ENCODE assay signal across 8 cellular contexts in the genomic region with DNA sequence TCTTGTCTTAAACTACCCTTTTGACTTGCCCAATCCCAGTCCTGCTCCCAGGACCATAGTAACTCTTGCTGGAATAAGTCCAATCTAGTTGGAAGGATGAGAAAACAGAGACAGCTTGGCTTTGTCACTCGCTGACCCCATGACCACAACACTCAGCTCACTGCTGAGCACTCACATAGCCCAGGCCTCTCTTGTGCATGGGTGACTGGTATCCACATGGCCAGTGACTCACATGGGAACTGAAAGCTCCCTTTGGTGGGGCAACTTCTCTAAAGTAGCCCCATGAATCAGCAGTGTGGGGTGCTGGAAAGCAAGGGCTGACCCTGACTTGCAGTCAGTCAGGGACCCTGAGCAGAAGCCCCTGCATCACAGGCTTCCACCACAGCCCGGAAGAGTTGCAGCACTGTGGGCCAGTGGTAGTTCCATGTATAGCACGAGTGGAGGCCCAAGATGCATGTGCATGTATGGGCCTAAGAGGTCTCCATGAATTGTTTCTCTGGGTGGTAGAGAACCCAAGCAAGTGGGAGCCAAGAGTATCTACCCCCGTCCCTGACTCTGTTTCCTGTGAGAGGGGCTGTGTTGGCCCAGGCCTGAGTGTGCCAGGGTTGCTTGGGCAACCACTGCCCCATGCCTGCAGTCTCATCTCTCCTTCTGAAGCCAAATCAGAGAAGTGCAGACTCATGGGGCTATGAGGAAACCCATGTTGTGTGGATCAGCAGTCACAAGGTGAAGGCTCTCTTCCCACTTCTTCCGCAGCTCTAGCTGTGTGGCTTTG.
DNase-seq lines count a peak whose midpoint lies in the region; ATAC-seq and TF ChIP-seq lines count a peak whose summit lies in the region.

No MANE protein-coding gene starts in this region.

- intact Hi-C loops in psoas muscle (cut with DNase I) = loop anchor here in 1 of 2 donors (10.0 kb wide), 1 partner anchor 325 kb away; no protein-coding TSS in a partner anchor

- H3K4me1 ChIP-seq in psoas muscle = peaks cover 3% of the 10 kb centered on the region

- WGBS in psoas muscle, 3 donors = 88 to 92% (median 92%) methylated on average over 5 of the region's 5 CpGs

- TF ChIP-seq CTCF in GM06990 (IDR thresholded peaks at IDR 0.05; ENCODE audit: insufficient read depth, low read length, poor library complexity, severe bottlenecking) = no peak
- TF ChIP-seq CTCF in fibroblast of mammary gland (conservative IDR thresholded peaks at IDR 0.05; ENCODE audit: control insufficient read depth, insufficient read depth, low read depth, low read length) = no peak
- no peak for TF ChIP-seq CTCF in psoas muscle (IDR thresholded peaks at IDR 0.05)

- DNase-seq in GM06990 (ENCODE audit: extremely low read depth, insufficient read length) (peak; percentile 55), HCEC 1CT (peak; percentile 100), RKO (ENCODE audit: low spot score) (peak; percentile 67), fibroblast of mammary gland (ENCODE audit: low read depth) (peak; percentile 99), psoas muscle (peak; percentile 58 to 72), NCI-H146 treated with DMSO at 0.1 percent for 48 hours (lab: John Stamatoyannopoulos, UW; ENCODE audit: unreplicated experiment) (no peak), SHP77 treated with DMSO at 0.1 percent for 48 hours (lab: John Stamatoyannopoulos, UW) (no peak), inferior parietal cortex (ENCODE audit: extremely low spot score) (no peak)

- H3K36me3 ChIP-seq in GM06990 (ENCODE audit: control insufficient read depth, insufficient read depth, low read length) (no peaks in the 10 kb centered on the region), psoas muscle (ENCODE audit: insufficient read depth in 1 of 2, low read depth in 1 of 2) (no peaks in the 10 kb centered on the region)

- H3K27ac ChIP-seq in psoas muscle = peak overlapping the region; percentile 54

- ATAC-seq in psoas muscle = peak; percentile 69 to 79 (median 78)

- no peak overlapping the region for H3K4me3 ChIP-seq in GM06990 (replicated peaks; ENCODE audit: low read depth, low read length)
- H3K4me3 ChIP-seq in fibroblast of mammary gland (ENCODE audit: control insufficient read depth, low read depth, low read length) = no peak overlapping the region
- no peak overlapping the region for H3K4me3 ChIP-seq in psoas muscle

- H3K9me3 ChIP-seq in psoas muscle = no peaks in the 10 kb centered on the region

- no peaks in the 10 kb centered on the region; the same call in 1 of the 2 replicates for H3K27me3 ChIP-seq in GM06990 (replicated peaks; ENCODE audit: control insufficient read depth, insufficient read depth, low read length)
- no peaks in the 10 kb centered on the region for H3K27me3 ChIP-seq in psoas muscle (ENCODE audit: insufficient read depth in 3 of 3, low read length in 2 of 3)

Comparison
In these comparisons a context has a peak if more than half of its experiments do, and no peak if none do; other contexts are left out.
1. DNase-seq: peak in GM06990 (single experiment), HCEC 1CT (single experiment), RKO (single experiment), fibroblast of mammary gland (single experiment) and psoas muscle (2 of 2); none in NCI-H146 treated with DMSO at 0.1 percent for 48 hours (single experiment), SHP77 treated with DMSO at 0.1 percent for 48 hours (single experiment) and inferior parietal cortex (single experiment).